Comparison of ENCODE assay signal across 1 cellular context in genomic region chr2:108133457-108133856, GRCh38.
TF ChIP-seq lines count a peak whose summit lies in the region.

No MANE protein-coding gene starts in this region.

TF ChIP-seq in GM23338, 12 proteins besides CTCF, POLR2A, EP300 and RAD21 (continued from another document):
- no peak for TF ChIP-seq ZNF462 (CRISPR knock-in tag; IDR thresholded peaks at IDR 0.05)
- no peak for TF ChIP-seq NANOG (IDR thresholded peaks at IDR 0.05; ENCODE audit: borderline replicate concordance)
- TF ChIP-seq CREB1 (CRISPR knock-in tag; IDR thresholded peaks at IDR 0.05; ENCODE audit: low read depth) = no peak
- no peak for TF ChIP-seq JUNB (IDR thresholded peaks at IDR 0.05; ENCODE audit: unreplicated experiment)
TF ChIP-seq in GM23338: peak in this region for 0.
